Comparison of ENCODE assay signal across 11 cellular contexts in genomic region chr5:55577353-55578060, GRCh38. TPM values are rescaled to one million over a fixed set of nuclear protein-coding genes. Genes with fewer than 3 reads are reported as not detected.
DNase-seq lines count a peak whose midpoint lies in the region; FAIRE-seq and TF ChIP-seq lines count a peak whose summit lies in the region.
"Had no signal": no experiment of that assay in that cellular context is flagged by ENCODE, and none has a peak within 500 bp of the region (broad histone marks: within the 10 kb centered on the region; RNA-seq: fewer than 3 reads in every experiment).

No MANE protein-coding gene starts in this region.

- H3K4me3 ChIP-seq in vagina = no peak overlapping the region

- H3K9me3 ChIP-seq in vagina = no peaks in the 10 kb centered on the region

- peak overlapping the region; percentile 34 for H3K27ac ChIP-seq in vagina

- TF ChIP-seq POLR2A in vagina (IDR thresholded peaks at IDR 0.05) (no peak), H54 (IDR thresholded peaks at IDR 0.05; ENCODE audit: low read depth, low read length) (no peak)

- no peaks in the 10 kb centered on the region for H3K27me3 ChIP-seq in vagina

- no peaks in the 10 kb centered on the region for H3K36me3 ChIP-seq in vagina

- intact Hi-C loops in vagina (cut with DNase I) = no loop called here

- H3K4me1 ChIP-seq in vagina = peaks cover 25% of the 10 kb centered on the region

- FAIRE-seq in H54 (lab: Jason Lieb, UNC) = no peak

- TF ChIP-seq CTCF in vagina (IDR thresholded peaks at IDR 0.05) = no peak

- DNase-seq in NCI-H748 (lab: John Stamatoyannopoulos, UW; ENCODE audit: unreplicated experiment) = peak; percentile 52
- no peak for DNase-seq in NCI-H748 treated with DMSO at 0.1 percent for 48 hours (lab: John Stamatoyannopoulos, UW)
- DNase-seq in fibroblast of gingiva (ENCODE audit: low read depth) = peak; percentile 20
- DNase-seq in midbrain (lab: John Stamatoyannopoulos, UW) = peak; percentile 42
- DNase-seq in vagina (ENCODE audit: extremely low spot score in 2 of 2) = peak in 1 of 2 donors; percentile 75
- no peak for DNase-seq in activated effector memory CD4-positive, alpha-beta T cell treated with Interleukin-2 at 50 U/mL for 16 hours
- no peak for DNase-seq in NCI-H1092 treated with DMSO at 0.1 percent for 48 hours (lab: John Stamatoyannopoulos, UW)
- no peak for DNase-seq in H54 (ENCODE audit: insufficient read length, low spot score)
- DNase-seq: activated naive CD4-positive, alpha-beta T cell; NCI-H2081 treated with DMSO at 0.1 percent for 48 hours; stimulated activated naive CD8-positive, alpha-beta T cell treated with anti-CD3 and anti-CD28 coated beads, Interleukin-15, Interleukin-2, amounts not matched to agents 100 U/mL and 50 U/mL, for 24 hours had no signal

RNA-seq across cellular contexts. Expression of gene PLPP1, which starts 42.7 kb away (rescaled TPM):
- total RNA-seq in vagina = 283 TPM

Comparison
In these comparisons a context has a peak if more than half of its experiments do, and no peak if none do; other contexts are left out.
1. DNase-seq: peak in NCI-H748 (single experiment), fibroblast of gingiva (single experiment) and midbrain (single experiment); none in NCI-H748 treated with DMSO at 0.1 percent for 48 hours (single experiment), activated effector memory CD4-positive, alpha-beta T cell treated with Interleukin-2 at 50 U/mL for 16 hours (single experiment), NCI-H1092 treated with DMSO at 0.1 percent for 48 hours (single experiment) and H54 (single experiment).